ENCODE assay signal across 25 cellular contexts in the genomic region with DNA sequence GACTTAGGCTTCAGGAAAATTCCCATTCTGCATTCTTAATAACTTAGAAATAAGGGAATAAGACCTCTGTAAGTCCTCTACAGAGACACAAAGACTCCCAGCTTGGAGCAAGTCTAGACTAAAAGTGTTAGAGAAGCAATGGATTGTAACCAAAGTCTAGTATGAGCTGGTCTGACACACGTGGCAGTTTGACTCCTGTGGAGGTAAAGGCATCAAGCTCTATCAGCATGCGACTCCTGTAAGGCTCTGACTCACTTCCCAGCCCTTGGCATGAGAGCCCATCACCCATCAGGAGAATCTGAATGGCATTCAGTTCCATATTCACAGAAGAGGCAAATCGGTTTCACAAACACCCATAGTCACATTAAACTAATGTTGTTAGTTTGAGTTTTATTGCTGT. TPM values are rescaled to one million over a fixed set of nuclear protein-coding genes. Genes with fewer than 3 reads are reported as not detected.
DNase-seq lines count a peak whose midpoint lies in the region; ATAC-seq and TF ChIP-seq lines count a peak whose summit lies in the region.
"Had no signal": no experiment of that assay in that cellular context is flagged by ENCODE, and none has a peak within 500 bp of the region (broad histone marks: within the 10 kb centered on the region; RNA-seq: fewer than 3 reads in every experiment).

No MANE protein-coding gene starts in this region.

- DNase-seq in Caki2 (ENCODE audit: low read depth) (peak; percentile 53), M059J (ENCODE audit: low read depth) (peak; percentile 42), dermis blood vessel endothelial cell (peak; percentile 8), kidney glomerular epithelial cell (lab: John Stamatoyannopoulos, UW) (peak; percentile 30), NCI-H82 (lab: John Stamatoyannopoulos, UW) (no peak), osteoblast (ENCODE audit: insufficient read length, low spot score, missing footprints) (no peak)
- no peak for DNase-seq in stimulated activated naive CD4-positive, alpha-beta T cell treated with Interleukin-2 at 50 U/mL for 16 hours (lab: John Stamatoyannopoulos, UW)
- DNase-seq: activated B cell treated with CpG ODN at 0.5 μM for 24 hours; activated CD4-positive, alpha-beta T cell treated with anti-CD3 and anti-CD28 coated beads, Interleukin-2, amount 50 U/mL, for 48 hours; activated effector memory CD4-positive, alpha-beta T cell treated with anti-CD3 and anti-CD28 coated beads, Interleukin-2, amount 50 U/mL, for 16 hours; Calu3; H9; lower lobe of right lung; NCI-H146; NCI-H2171 treated with DMSO at 0.1 percent for 48 hours; NCI-H526; stimulated activated CD4-positive, alpha-beta T cell treated with anti-CD3 and anti-CD28 coated beads, Interleukin-4, amount 100 ng/mL, for 24 hours; T-helper 9 cell had no signal

- no peak for ATAC-seq in HG02759 (IDR thresholded peaks at IDR 0.05; ENCODE audit: unreplicated experiment)
- ATAC-seq: lower lobe of right lung had no signal

- H4K20me1 ChIP-seq in osteoblast (ENCODE audit: insufficient read depth, low read length), result no peaks in the 10 kb centered on the region

- H3K27ac ChIP-seq in osteoblast (ENCODE audit: low read depth, low read length), result no peak overlapping the region
- H3K27ac ChIP-seq: cardiac muscle cell, lower lobe of right lung, tibial nerve had no signal

- TF ChIP-seq CTCF in osteoblast (IDR thresholded peaks at IDR 0.05; ENCODE audit: extremely low read depth, low read depth, low read length), result no peak

- in situ Hi-C loops in Caki2 (cut with HindIII; ENCODE audit: low pct_unique_long_range_greater_than_20kb, low sequenced_read_pairs), result no loop called here

- H2AFZ ChIP-seq in osteoblast (ENCODE audit: low read length), result no peak overlapping the region

- H3K9me3 ChIP-seq in osteoblast (ENCODE audit: low read depth, low read length), result no peaks in the 10 kb centered on the region
- H3K9me3 ChIP-seq: lower lobe of right lung, tibial nerve had no signal

- no peak overlapping the region for H3K4me2 ChIP-seq in osteoblast (ENCODE audit: insufficient read depth, low read length)
- H3K4me2 ChIP-seq: smooth muscle cell had no signal

- no peaks in the 10 kb centered on the region for H3K79me2 ChIP-seq in osteoblast (ENCODE audit: insufficient read depth, low read length)

- H3K36me3 ChIP-seq in osteoblast (ENCODE audit: insufficient read depth, low read length), result no peaks in the 10 kb centered on the region
- H3K36me3 ChIP-seq: cardiac muscle cell, lower lobe of right lung, tibial nerve had no signal

- H3K4me3 ChIP-seq in osteoblast (ENCODE audit: insufficient read depth, low read length), result no peak overlapping the region
- H3K4me3 ChIP-seq: cardiac muscle cell, lower lobe of right lung, smooth muscle cell, tibial nerve had no signal

- no peaks in the 10 kb centered on the region for H3K4me1 ChIP-seq in osteoblast (ENCODE audit: insufficient read depth, low read length)

- peaks cover 11% of the 10 kb centered on the region for H3K27me3 ChIP-seq in osteoblast (ENCODE audit: insufficient read depth, low read length)
- H3K27me3 ChIP-seq: cardiac muscle cell, tibial nerve had no signal

RNA-seq across cellular contexts. Expression of a gene that starts 4.4 kb away (rescaled TPM):
- 1.7 and 2.1 TPM in 2 replicates for total RNA-seq in Caki2 (2014; rRNA removed; shearing (Covaris generic); ENCODE audit: low replicate concordance)
- 0.10 TPM in 1 of 2 replicates, not detected in the other for total RNA-seq in M059J (2014; rRNA removed; shearing (Covaris generic))
- total RNA-seq in dermis blood vessel endothelial cell (0.56 and 1.0 TPM in 2 replicates), osteoblast (10.1 and 14.1 TPM in 2 replicates)
- total RNA-seq: activated B cell treated with CpG ODN at 0.5 μM for 24 hours, Calu3, G401 had no signal

RNA-seq across cellular contexts. Expression of a gene that starts 14.1 kb away (rescaled TPM):
- total RNA-seq in Caki2 (2014; rRNA removed; shearing (Covaris generic); ENCODE audit: low replicate concordance), result not detected in 2 replicates
- total RNA-seq in M059J (2014; rRNA removed; shearing (Covaris generic)), result not detected in 2 replicates
- not detected in 2 replicates for total RNA-seq in dermis blood vessel endothelial cell
- total RNA-seq in osteoblast, result not detected in 2 replicates
- total RNA-seq: activated B cell treated with CpG ODN at 0.5 μM for 24 hours, Calu3, cardiac muscle cell, endothelial cell of umbilical vein, G401, H9, lower lobe of right lung, pulmonary artery endothelial cell, smooth muscle cell had no signal

Comparison
In these comparisons a context has a peak if more than half of its experiments do, and no peak if none do; other contexts are left out.
1. DNase-seq: peak in Caki2 (single experiment), M059J (single experiment), dermis blood vessel endothelial cell (single experiment) and kidney glomerular epithelial cell (single experiment); none in stimulated activated naive CD4-positive, alpha-beta T cell treated with Interleukin-2 at 50 U/mL for 16 hours (single experiment), NCI-H82 (single experiment) and osteoblast (single experiment).